In genomic region chr2:223247136-223247535, GRCh38 we compare ENCODE assay signal across 10 cellular contexts.
DNase-seq lines count a peak whose midpoint lies in the region; ATAC-seq and TF ChIP-seq lines count a peak whose summit lies in the region.
"Had no signal": no experiment of that assay in that cellular context is flagged by ENCODE, and none has a peak within 500 bp of the region (broad histone marks: within the 10 kb centered on the region; RNA-seq: fewer than 3 reads in every experiment).

No MANE protein-coding gene starts in this region.

- no peaks in the 10 kb centered on the region for H3K4me1 ChIP-seq in lower lobe of right lung

- no peak for ATAC-seq in lower lobe of right lung
- ATAC-seq in GM19452 (IDR thresholded peaks at IDR 0.05; ENCODE audit: unreplicated experiment), result no peak

- DNase-seq in EL, result peak; percentile 38
- DNase-seq in LHCN-M2 (ENCODE audit: low read depth), result peak; percentile 62
- DNase-seq in lower lobe of right lung, result no peak
- no peak for DNase-seq in NCI-H128 (lab: John Stamatoyannopoulos, UW; ENCODE audit: unreplicated experiment)
- no peak for DNase-seq in GM20000 (ENCODE audit: low spot score)
- DNase-seq in MG63, result no peak
- DNase-seq: activated T-cell treated with anti-CD3 and anti-CD28 coated beads, Interleukin-2, amount 50 U/mL, for 24 hours; naive B cell had no signal

- no peaks in the 10 kb centered on the region for H3K36me3 ChIP-seq in lower lobe of right lung
- H3K36me3 ChIP-seq in MG63, result no peaks in the 10 kb centered on the region

- H3K9me3 ChIP-seq in lower lobe of right lung (no peaks in the 10 kb centered on the region), MG63 (no peaks in the 10 kb centered on the region; the same call in 1 of the 2 replicates)

- H3K4me3 ChIP-seq in WI38 (ENCODE audit: low read depth, low read length) (no peak overlapping the region), lower lobe of right lung (no peak overlapping the region), MG63 (no peak overlapping the region)

- no peak overlapping the region for H3K27ac ChIP-seq in lower lobe of right lung

- intact Hi-C loops in lower lobe of right lung (cut with DNase I), result no loop called here

- no peaks in the 10 kb centered on the region for H3K27me3 ChIP-seq in lower lobe of right lung (ENCODE audit: low read depth)
- no peaks in the 10 kb centered on the region for H3K27me3 ChIP-seq in MG63

- TF ChIP-seq CTCF in WI38 (IDR thresholded peaks at IDR 0.05; ENCODE audit: low read depth, low read length), result peak; percentile 8; the same call in 1 of the 2 replicates
- TF ChIP-seq CTCF in lower lobe of right lung (IDR thresholded peaks at IDR 0.05), result peak; percentile 22
- TF ChIP-seq CTCF in GM20000 (IDR thresholded peaks at IDR 0.05; ENCODE audit: extremely low read depth, missing control alignments), result no peak

Comparison
In these comparisons a context has a peak if more than half of its experiments do, and no peak if none do; other contexts are left out.
1. DNase-seq: peak in EL (single experiment) and LHCN-M2 (single experiment); none in lower lobe of right lung (single experiment), NCI-H128 (single experiment), GM20000 (single experiment) and MG63 (single experiment).